In the genomic region with DNA sequence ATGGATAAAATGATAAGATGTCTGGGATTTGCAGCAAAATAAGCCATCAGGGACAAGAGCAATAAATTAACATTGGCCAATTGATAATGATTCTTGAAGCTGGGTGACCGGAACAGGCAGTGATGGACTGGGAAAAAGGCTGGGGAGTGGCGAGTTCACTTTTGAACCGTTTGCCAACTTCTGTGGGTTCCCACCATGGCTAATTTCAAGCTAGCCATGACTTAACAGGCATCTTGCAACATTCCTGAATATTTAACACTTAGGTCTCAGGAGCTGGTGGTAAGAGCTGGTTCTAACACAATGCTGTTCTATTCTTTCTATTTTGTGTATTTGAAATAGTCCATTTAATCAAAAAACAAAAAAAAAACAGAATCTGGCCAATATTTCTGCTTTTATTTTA, we compare ENCODE assay signal across 20 cellular contexts. TPM values are rescaled to one million over a fixed set of nuclear protein-coding genes. Genes with fewer than 3 reads are reported as not detected.
DNase-seq lines count a peak whose midpoint lies in the region; TF ChIP-seq lines count a peak whose summit lies in the region.
"Had no signal": no experiment of that assay in that cellular context is flagged by ENCODE, and none has a peak within 500 bp of the region (broad histone marks: within the 10 kb centered on the region; RNA-seq: fewer than 3 reads in every experiment).

No MANE protein-coding gene starts in this region.

- DNase-seq in RPMI7951 (ENCODE audit: low read depth) (peak; percentile 64), astrocyte of the cerebellum (ENCODE audit: low read depth) (peak; percentile 81), mesendoderm (peak; percentile 76), AG08395 (ENCODE audit: low spot score) (no peak), H9 (no peak)
- DNase-seq in activated CD4-positive, alpha-beta memory T cell treated with anti-CD3 and anti-CD28 coated beads for 36 hours: no peak
- no peak for DNase-seq in stimulated activated naive CD4-positive, alpha-beta T cell (lab: John Stamatoyannopoulos, UW)
- DNase-seq: CD8-positive, alpha-beta memory T cell; DMS153; MM.1S; NCI-H1048; NCI-H1417 treated with DMSO at 0.1 percent for 48 hours; NCI-H1930; NCI-H510A treated with DMSO at 0.1 percent for 48 hours; NCI-H748 treated with DMSO at 0.1 percent for 48 hours; Peyer's patch had no signal

- no peak overlapping the region for H2BK15ac ChIP-seq in mesendoderm (replicated peaks; ENCODE audit: low read depth)
- no peak overlapping the region for H2BK15ac ChIP-seq in H9 (ENCODE audit: low read depth, low read length)

- H3K23me2 ChIP-seq in H9 (ENCODE audit: insufficient read length, low read depth, low read length, poor library complexity, severe bottlenecking): no peaks in the 10 kb centered on the region

- in situ Hi-C loops in astrocyte of the cerebellum (cut with HindIII; ENCODE audit: low sequenced_read_pairs): no loop called here

- H2BK5ac ChIP-seq in mesendoderm (ENCODE audit: low read length) (no peak overlapping the region), H9 (ENCODE audit: insufficient read length, low read length) (no peak overlapping the region)

- H3K56ac ChIP-seq in mesendoderm (ENCODE audit: low read length) (no peak overlapping the region), H9 (ENCODE audit: insufficient read length, low read depth, low read length) (no peak overlapping the region)

- no peaks in the 10 kb centered on the region for H3K9me3 ChIP-seq in H9 (ENCODE audit: control insufficient read depth, low read depth, low read length)
- H3K9me3 ChIP-seq: Peyer's patch, SJSA1 had no signal

- H3K4ac ChIP-seq in mesendoderm (ENCODE audit: low read depth, low read length) (no peak overlapping the region), H9 (ENCODE audit: low read depth, low read length) (no peak overlapping the region)

- no peak overlapping the region for H3K9ac ChIP-seq in mesendoderm (ENCODE audit: low read length)
- H3K9ac ChIP-seq in H9 (ENCODE audit: extremely low read depth, insufficient read length, low read length): no peak overlapping the region

- no peak overlapping the region for H2BK20ac ChIP-seq in H9 (ENCODE audit: low read depth, low read length, poor library complexity, severe bottlenecking)

- H4K8ac ChIP-seq in mesendoderm (ENCODE audit: low read depth, low read length): no peak overlapping the region
- H4K8ac ChIP-seq in H9 (replicated peaks; ENCODE audit: insufficient read length, low read depth, low read length): no peak overlapping the region

- no peak overlapping the region for H3K27ac Mint-ChIP-seq in activated CD4-positive, alpha-beta memory T cell treated with anti-CD3 and anti-CD28 coated beads for 36 hours
- no peak overlapping the region for H3K27ac Mint-ChIP-seq in H9
- H3K27ac Mint-ChIP-seq: CD8-positive, alpha-beta memory T cell had no signal

- no peak overlapping the region for H2AFZ ChIP-seq in H9 (ENCODE audit: low read length)

- no peak overlapping the region for H2BK12ac ChIP-seq in H9 (ENCODE audit: insufficient read length, low read depth, low read length)

- POLR2A ChIA-PET in activated CD4-positive, alpha-beta memory T cell treated with anti-CD3 and anti-CD28 coated beads for 36 hours (lab: Charles Lee): interaction anchor here (1.6 kb wide), 1 partner anchor 29 kb away, joined by 5 read pairs; no protein-coding TSS in a partner anchor

- H3K4me1 ChIP-seq in mesendoderm (ENCODE audit: control insufficient read depth, low read depth, low read length): peaks cover 2% of the 10 kb centered on the region
- H3K4me1 ChIP-seq in H9 (ENCODE audit: insufficient read depth, low read length): no peaks in the 10 kb centered on the region
- H3K4me1 ChIP-seq: Peyer's patch had no signal

- no peak overlapping the region for H4K91ac ChIP-seq in H9 (ENCODE audit: insufficient read length, low read depth, low read length)

- H3K4me1 Mint-ChIP-seq in activated CD4-positive, alpha-beta memory T cell treated with anti-CD3 and anti-CD28 coated beads for 36 hours (ENCODE audit: low read depth): peaks cover 35% of the 10 kb centered on the region
- H3K4me1 Mint-ChIP-seq in H9: peaks cover 15 to 20% of the 10 kb centered on the region in 2 experiments

- H3K79me1 ChIP-seq in mesendoderm (ENCODE audit: low read length) (no peaks in the 10 kb centered on the region), H9 (ENCODE audit: insufficient read depth, low read depth, low read length, poor library complexity, severe bottlenecking) (no peaks in the 10 kb centered on the region)

- H3K4me3 Mint-ChIP-seq in activated CD4-positive, alpha-beta memory T cell treated with anti-CD3 and anti-CD28 coated beads for 36 hours: no peak overlapping the region
- no peak overlapping the region for H3K4me3 Mint-ChIP-seq in H9
- H3K4me3 Mint-ChIP-seq: CD8-positive, alpha-beta memory T cell had no signal

- no peak overlapping the region for H3T11ph ChIP-seq in H9 (ENCODE audit: low read length)

- H3K18ac ChIP-seq in mesendoderm (ENCODE audit: low read length) (no peak overlapping the region), H9 (ENCODE audit: insufficient read length, low read depth, low read length) (no peak overlapping the region)

- H3K27me3 Mint-ChIP-seq in activated CD4-positive, alpha-beta memory T cell treated with anti-CD3 and anti-CD28 coated beads for 36 hours: no peaks in the 10 kb centered on the region
- no peaks in the 10 kb centered on the region; the same call in none of the 2 replicates for H3K27me3 Mint-ChIP-seq in H9 (ENCODE audit: low read depth)

- no peak overlapping the region for H3K14ac ChIP-seq in H9 (ENCODE audit: insufficient read depth, low read length)

- H3K27ac ChIP-seq in mesendoderm (ENCODE audit: low read depth, low read length) (no peak overlapping the region), H9 (ENCODE audit: insufficient read length, low read depth, low read length) (no peak overlapping the region)
- H3K27ac ChIP-seq: C4-2B, HL-60, Peyer's patch, SJSA1 had no signal

- H3K27me3 ChIP-seq in mesendoderm (ENCODE audit: insufficient read depth, low read length, poor library complexity): no peaks in the 10 kb centered on the region
- no peaks in the 10 kb centered on the region; the same call in 1 of the 2 replicates for H3K27me3 ChIP-seq in H9 (ENCODE audit: insufficient read depth, low read length)
- H3K27me3 ChIP-seq: Peyer's patch, SJSA1 had no signal

- no peak overlapping the region for H2BK120ac ChIP-seq in mesendoderm (ENCODE audit: low read depth, low read length)
- no peak overlapping the region for H2BK120ac ChIP-seq in H9 (ENCODE audit: low read depth, low read length, poor library complexity, severe bottlenecking)

- H3K4me2 ChIP-seq in mesendoderm (ENCODE audit: low read length) (no peak overlapping the region), H9 (ENCODE audit: insufficient read depth, insufficient read length, low read length) (no peak overlapping the region)

- intact Hi-C loops in activated CD4-positive, alpha-beta memory T cell treated with anti-CD3 and anti-CD28 coated beads for 36 hours (cut with micrococcal nuclease): loop anchor here (10.0 kb wide), 1 partner anchor 505 kb away; the partner anchor contains the start of gene SIRT5

- TF ChIP-seq CTCF in astrocyte of the cerebellum (IDR thresholded peaks at IDR 0.05; ENCODE audit: low read depth, low read length, missing control alignments) (no peak), H9 (conservative IDR thresholded peaks at IDR 0.05) (no peak)

- no peaks in the 10 kb centered on the region for H3K9me3 Mint-ChIP-seq in activated CD4-positive, alpha-beta memory T cell treated with anti-CD3 and anti-CD28 coated beads for 36 hours
- H3K9me3 Mint-ChIP-seq in H9: no peaks in the 10 kb centered on the region; a peak in 1 of 5 replicates
- H3K9me3 Mint-ChIP-seq: CD8-positive, alpha-beta memory T cell had no signal

- H3K4me3 ChIP-seq in astrocyte of the cerebellum (ENCODE audit: low read depth, low read length) (no peak overlapping the region), mesendoderm (ENCODE audit: low read length) (no peak overlapping the region)
- H3K4me3 ChIP-seq: K562, Peyer's patch, SJSA1 had no signal

- H2AK5ac ChIP-seq in mesendoderm (ENCODE audit: low read length) (no peak overlapping the region), H9 (ENCODE audit: insufficient read length, low read length) (no peak overlapping the region)

- no peaks in the 10 kb centered on the region for H3K79me2 ChIP-seq in mesendoderm (ENCODE audit: control insufficient read depth, insufficient read depth, low read length)
- no peaks in the 10 kb centered on the region for H3K79me2 ChIP-seq in H9 (ENCODE audit: insufficient read depth, low read length)

- H3K23ac ChIP-seq in mesendoderm (ENCODE audit: low read length) (no peak overlapping the region), H9 (ENCODE audit: insufficient read length, low read depth, low read length) (no peak overlapping the region)

- WGBS in mesendoderm (ENCODE audit: extremely low coverage, insufficient coverage, low lambda C conversion rate): no CpG with 5 or more reads among the region's 3 CpGs
- WGBS in H9 (ENCODE audit: extremely low coverage, insufficient read length, low lambda C conversion rate): no CpG with 5 or more reads among the region's 3 CpGs

- CTCF ChIA-PET in activated CD4-positive, alpha-beta memory T cell treated with anti-CD3 and anti-CD28 coated beads for 36 hours (lab: Charles Lee): interaction anchor here (0.7 to 1.4 kb wide), 4 partner anchors 13 to 505 kb away, joined by 3 to 8 read pairs (median 4); no protein-coding TSS in a partner anchor

- H4K20me1 ChIP-seq in H9 (ENCODE audit: control insufficient read depth, insufficient read depth, insufficient read length): no peaks in the 10 kb centered on the region

- no peaks in the 10 kb centered on the region for H3K36me3 ChIP-seq in mesendoderm (ENCODE audit: control insufficient read depth, insufficient read depth, low read length)
- H3K36me3 ChIP-seq: Peyer's patch, SJSA1 had no signal

- H3K36me3 Mint-ChIP-seq in activated CD4-positive, alpha-beta memory T cell treated with anti-CD3 and anti-CD28 coated beads for 36 hours: no peaks in the 10 kb centered on the region
- H3K36me3 Mint-ChIP-seq in H9 (ENCODE audit: insufficient read depth in 1 of 3, low read depth in 3 of 3): no peaks in the 10 kb centered on the region
- H3K36me3 Mint-ChIP-seq: CD8-positive, alpha-beta memory T cell had no signal

- no peak overlapping the region for H4K5ac ChIP-seq in mesendoderm (ENCODE audit: low read length)
- no peak overlapping the region for H4K5ac ChIP-seq in H9 (ENCODE audit: insufficient read length, low read depth, low read length)

RNA-seq across cellular contexts. Expression of gene CD83, which starts 37.6 kb away (rescaled TPM):
- 12.8 and 14.9 TPM in 2 replicates for total RNA-seq in RPMI7951 (2014; rRNA removed; shearing (Covaris generic))
- polyA plus RNA-seq in mesendoderm (2013, experiment 1 of 2): 5.4 TPM
- 5.3 TPM for polyA plus RNA-seq in mesendoderm (2013, experiment 2 of 2)
- total RNA-seq in activated CD4-positive, alpha-beta memory T cell treated with anti-CD3 and anti-CD28 coated beads for 36 hours: 10 to 100 TPM; 21.8 to 23.0 TPM
- 6.5 and 7.0 TPM in 2 replicates for total RNA-seq in H9 (2021)

Comparison
In these comparisons a context has a peak if more than half of its experiments do, and no peak if none do; other contexts are left out.
1. DNase-seq: peak in RPMI7951 (single experiment), astrocyte of the cerebellum (single experiment) and mesendoderm (single experiment); none in AG08395 (single experiment), activated CD4-positive, alpha-beta memory T cell treated with anti-CD3 and anti-CD28 coated beads for 36 hours (single experiment), stimulated activated naive CD4-positive, alpha-beta T cell (0 of 6) and H9 (single experiment).